Comparison of ENCODE assay signal across 9 cellular contexts in the genomic region with DNA sequence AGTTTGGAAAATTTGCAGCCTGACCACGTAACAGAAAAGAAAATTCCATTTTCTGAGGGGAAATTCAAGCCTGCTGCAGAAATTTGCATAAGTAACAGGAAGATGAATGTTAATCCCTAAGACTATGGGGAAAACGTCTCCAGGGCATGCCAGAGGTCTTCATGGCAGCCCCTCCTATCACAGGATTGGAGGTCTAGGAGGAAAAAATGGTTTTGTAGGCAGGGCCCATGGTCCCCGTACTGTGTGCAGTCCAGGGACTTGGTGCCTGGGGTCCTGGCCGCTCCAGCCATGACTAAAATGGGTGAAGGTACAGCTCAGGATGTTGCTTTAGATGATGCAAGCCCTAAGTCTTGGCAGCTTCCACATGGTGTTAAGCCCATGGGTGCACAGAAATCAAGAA.
"Had no signal": no experiment of that assay in that cellular context is flagged by ENCODE, and none has a peak within 500 bp of the region (broad histone marks: within the 10 kb centered on the region; RNA-seq: fewer than 3 reads in every experiment).

No MANE protein-coding gene starts in this region.

- H3K36me3 Mint-ChIP-seq: IgD-negative memory B cell had no signal

- H3K27ac ChIP-seq: HL-60, KMS-11 had no signal

- H3K9ac ChIP-seq: KMS-11 had no signal

- H3K4me3 Mint-ChIP-seq: IgD-negative memory B cell had no signal

- ATAC-seq: HepG2 had no signal

- H3K4me1 Mint-ChIP-seq: IgD-negative memory B cell had no signal

- H3K27me3 Mint-ChIP-seq: IgD-negative memory B cell had no signal

- DNase-seq: IMR-90, Karpas-422, KBM-7, KG1 had no signal

- H3K27ac Mint-ChIP-seq: IgD-negative memory B cell had no signal

- FAIRE-seq: HepG2, HTR-8/SVneo had no signal

- H3K4me2 ChIP-seq: KMS-11 had no signal
